In genomic region chr1:178019622-178020021, GRCh38 we compare ENCODE assay signal across 31 cellular contexts. TPM values are rescaled to one million over a fixed set of nuclear protein-coding genes. Genes with fewer than 3 reads are reported as not detected.
"Had no signal": no experiment of that assay in that cellular context is flagged by ENCODE, and none has a peak within 500 bp of the region (broad histone marks: within the 10 kb centered on the region; RNA-seq: fewer than 3 reads in every experiment).

No MANE protein-coding gene starts in this region.

- H3K4me3 Mint-ChIP-seq: activated B cell treated with CpG ODN at 0.5 μM for 24 hours; activated CD4-positive, alpha-beta memory T cell treated with anti-CD3 and anti-CD28 coated beads, Interleukin-2, amount 10 ng/mL, durations not matched to agents 7 days and 5 days; activated CD8-positive, alpha-beta memory T cell treated with anti-CD3 and anti-CD28 coated beads, Interleukin-2, amount 10 ng/mL, durations not matched to agents 7 days and 5 days; activated naive CD4-positive, alpha-beta T cell treated with anti-CD3 and anti-CD28 coated beads, Interleukin-2, amount 10 ng/mL, durations not matched to agents 7 days and 5 days; activated naive CD8-positive, alpha-beta T cell had no signal

- ATAC-seq: activated CD8-positive, alpha-beta memory T cell treated with anti-CD3 and anti-CD28 coated beads, Interleukin-2, amount 10 ng/mL, durations not matched to agents 7 days and 5 days; K562; Right ventricle myocardium inferior had no signal

- FAIRE-seq: K562 had no signal

- H3K27ac ChIP-seq: ascending aorta, VCaP had no signal

- H3K4me3 ChIP-seq: ascending aorta, K562, Peyer's patch had no signal

- H3K27me3 Mint-ChIP-seq: activated CD4-positive, alpha-beta memory T cell treated with anti-CD3 and anti-CD28 coated beads, Interleukin-2, amount 10 ng/mL, durations not matched to agents 7 days and 5 days; activated CD8-positive, alpha-beta memory T cell treated with anti-CD3 and anti-CD28 coated beads, Interleukin-2, amount 10 ng/mL, durations not matched to agents 7 days and 5 days; activated naive CD4-positive, alpha-beta T cell treated with anti-CD3 and anti-CD28 coated beads, Interleukin-2, amount 10 ng/mL, durations not matched to agents 7 days and 5 days had no signal

- H3K27ac Mint-ChIP-seq: activated B cell treated with CpG ODN at 0.5 μM for 24 hours; activated CD4-positive, alpha-beta memory T cell treated with anti-CD3 and anti-CD28 coated beads, Interleukin-2, amount 10 ng/mL, durations not matched to agents 7 days and 5 days; activated CD8-positive, alpha-beta memory T cell treated with anti-CD3 and anti-CD28 coated beads, Interleukin-2, amount 10 ng/mL, durations not matched to agents 7 days and 5 days; activated naive CD4-positive, alpha-beta T cell treated with anti-CD3 and anti-CD28 coated beads, Interleukin-2, amount 10 ng/mL, durations not matched to agents 7 days and 5 days; activated naive CD8-positive, alpha-beta T cell had no signal

- H3K4me1 Mint-ChIP-seq: activated B cell treated with CpG ODN at 0.5 μM for 24 hours; activated CD4-positive, alpha-beta memory T cell treated with anti-CD3 and anti-CD28 coated beads, Interleukin-2, amount 10 ng/mL, durations not matched to agents 7 days and 5 days; activated CD8-positive, alpha-beta memory T cell treated with anti-CD3 and anti-CD28 coated beads, Interleukin-2, amount 10 ng/mL, durations not matched to agents 7 days and 5 days; activated naive CD4-positive, alpha-beta T cell treated with anti-CD3 and anti-CD28 coated beads, Interleukin-2, amount 10 ng/mL, durations not matched to agents 7 days and 5 days had no signal

- DNase-seq: activated B cell treated with CpG ODN at 0.5 μM for 24 hours; activated CD4-positive, alpha-beta memory T cell treated with anti-CD3 and anti-CD28 coated beads, Interleukin-2, amount 10 ng/mL, durations not matched to agents 7 days and 5 days; activated CD4-positive, alpha-beta T cell treated with anti-CD3 and anti-CD28 coated beads for 1 hour; activated CD4-positive, alpha-beta T cell treated with anti-CD3 and anti-CD28 coated beads for 48 hours; activated CD8-positive, alpha-beta memory T cell treated with anti-CD3 and anti-CD28 coated beads for 24 hours; activated CD8-positive, alpha-beta memory T cell treated with anti-CD3 and anti-CD28 coated beads, Interleukin-2, amount 10 ng/mL, durations not matched to agents 7 days and 5 days; activated CD8-positive, alpha-beta memory T cell treated with anti-CD3 and anti-CD28 coated beads, Interleukin-2, amount 50 U/mL, for 48 hours; activated effector memory CD4-positive, alpha-beta T cell treated with Interleukin-2 at 50 U/mL for 16 hours; activated naive CD4-positive, alpha-beta T cell treated with anti-CD3 and anti-CD28 coated beads, Interleukin-2, amount 10 ng/mL, durations not matched to agents 7 days and 5 days; activated T-cell treated with anti-CD3 and anti-CD28 coated beads, Interleukin-2, amount 50 U/mL, for 48 hours; amygdala; central memory CD4-positive, alpha-beta T cell; NCI-H1105; NCI-H1417 treated with DMSO at 0.1 percent for 48 hours; NCI-H187 treated with DMSO at 0.1 percent for 48 hours; NCI-H2081; NCI-H345; NCI-H524 treated with DMSO at 0.1 percent for 48 hours; NCI-H748 treated with DMSO at 0.1 percent for 48 hours; Peyer's patch; RPMI8226; SIG-M5; SW 1271; T-helper 1 cell; T-helper 2 cell; T-helper 9 cell had no signal

- H3K36me3 Mint-ChIP-seq: activated CD8-positive, alpha-beta memory T cell treated with anti-CD3 and anti-CD28 coated beads, Interleukin-2, amount 10 ng/mL, durations not matched to agents 7 days and 5 days; activated naive CD4-positive, alpha-beta T cell treated with anti-CD3 and anti-CD28 coated beads, Interleukin-2, amount 10 ng/mL, durations not matched to agents 7 days and 5 days; activated naive CD8-positive, alpha-beta T cell had no signal

- H3K4me1 ChIP-seq: ascending aorta had no signal

- H3K27me3 ChIP-seq: ascending aorta, Peyer's patch had no signal

RNA-seq across cellular contexts. Expression of gene SEC16B, which starts 49.8 kb away (rescaled TPM):
- total RNA-seq: activated B cell treated with CpG ODN at 0.5 μM for 24 hours; activated CD4-positive, alpha-beta memory T cell treated with anti-CD3 and anti-CD28 coated beads, Interleukin-2, amount 10 ng/mL, durations not matched to agents 7 days and 5 days; K562 had no signal
